In genomic region chr7:47991741-47992311, GRCh38 we compare ENCODE assay signal across 8 cellular contexts. TPM values are rescaled to one million over a fixed set of nuclear protein-coding genes. Genes with fewer than 3 reads are reported as not detected.
DNase-seq lines count a peak whose midpoint lies in the region; ATAC-seq, FAIRE-seq and TF ChIP-seq lines count a peak whose summit lies in the region.

No MANE protein-coding gene starts in this region.

- peaks cover 18% of the 10 kb centered on the region for H3K4me1 Mint-ChIP-seq in CD8-positive, alpha-beta T cell (ENCODE audit: low read depth)

- H3K27me3 Mint-ChIP-seq in CD8-positive, alpha-beta T cell (ENCODE audit: low read depth): no peaks in the 10 kb centered on the region

- no peaks in the 10 kb centered on the region for H3K27me3 ChIP-seq in CD8-positive, alpha-beta T cell (ENCODE audit: insufficient read depth, low read length)
- no peaks in the 10 kb centered on the region for H3K27me3 ChIP-seq in neutrophil
- H3K27me3 ChIP-seq in subcutaneous abdominal adipose tissue (ENCODE audit: control insufficient read depth in 5 of 5, insufficient read depth in 4 of 5, low read length in 5 of 5): no peaks in the 10 kb centered on the region

- no peaks in the 10 kb centered on the region for H3K9me3 ChIP-seq in CD8-positive, alpha-beta T cell (ENCODE audit: low read length)
- H3K9me3 ChIP-seq in neutrophil: no peaks in the 10 kb centered on the region
- H3K9me3 ChIP-seq in subcutaneous abdominal adipose tissue (ENCODE audit: control insufficient read depth in 5 of 5, low read length in 5 of 5): no peaks in the 10 kb centered on the region

- peak; percentile 95 for ATAC-seq in CD8-positive, alpha-beta T cell
- peak; percentile 99 for ATAC-seq in GM19395 (IDR thresholded peaks at IDR 0.05; ENCODE audit: unreplicated experiment)
- peak; percentile 99 for ATAC-seq in HG03520 (IDR thresholded peaks at IDR 0.05; ENCODE audit: unreplicated experiment)

- CTCF ChIA-PET in CD8-positive, alpha-beta T cell (lab: Charles Lee): interaction anchor here (0.6 to 5.0 kb wide), 28 partner anchors 9 to 167 kb away, joined by 3 to 127 read pairs (median 5); partner anchors contain the start of gene SUN3

- H3K4me3 Mint-ChIP-seq in CD8-positive, alpha-beta T cell: peak overlapping the region; percentile 90

- peak; percentile 51 for TF ChIP-seq CTCF in CD8-positive, alpha-beta T cell (IDR thresholded peaks at IDR 0.05)
- TF ChIP-seq CTCF in neutrophil (IDR thresholded peaks at IDR 0.05): peak; percentile 20

- H3K36me3 ChIP-seq in CD8-positive, alpha-beta T cell (ENCODE audit: insufficient read depth, low read length): no peaks in the 10 kb centered on the region
- no peaks in the 10 kb centered on the region for H3K36me3 ChIP-seq in neutrophil
- no peaks in the 10 kb centered on the region for H3K36me3 ChIP-seq in subcutaneous abdominal adipose tissue (ENCODE audit: control insufficient read depth in 5 of 5, insufficient read depth in 5 of 5, low read length in 5 of 5)

- H3K4me3 ChIP-seq in CD8-positive, alpha-beta T cell (ENCODE audit: low read depth, low read length): peak overlapping the region; percentile 96
- peak overlapping the region; percentile 69 to 72 for H3K4me3 ChIP-seq in neutrophil (ENCODE audit: low read depth in 1 of 2, low read length in 1 of 2)
- H3K4me3 ChIP-seq in subcutaneous abdominal adipose tissue (ENCODE audit: low read depth in 1 of 5, low read length in 5 of 5): peak overlapping the region; percentile 62 to 81 (median 72)

- peaks cover 17% of the 10 kb centered on the region for H3K4me1 ChIP-seq in CD8-positive, alpha-beta T cell (ENCODE audit: insufficient read depth, low read length)
- H3K4me1 ChIP-seq in neutrophil (ENCODE audit: control insufficient read depth in 1 of 2, insufficient read depth in 1 of 2, low read depth in 1 of 2, low read length in 1 of 2) (peaks cover 11 to 12% of the 10 kb centered on the region in 2 experiments), subcutaneous abdominal adipose tissue (ENCODE audit: control insufficient read depth in 5 of 5, insufficient read depth in 5 of 5, low read length in 5 of 5) (peaks cover 1 to 11% (median 8%) of the 10 kb centered on the region in 5 donors)

- no peak for FAIRE-seq in RCC 7860 (lab: Jason Lieb, UNC)

- POLR2A ChIA-PET in CD8-positive, alpha-beta T cell (lab: Charles Lee): interaction anchor here (0.6 to 1.8 kb wide), 13 partner anchors 9 to 118 kb away, joined by 3 to 25 read pairs (median 4); partner anchors contain the start of genes HUS1 and UPP1

- H3K9me3 Mint-ChIP-seq in CD8-positive, alpha-beta T cell: no peaks in the 10 kb centered on the region

- H3K9ac ChIP-seq in subcutaneous abdominal adipose tissue (ENCODE audit: low read length in 5 of 5): peak overlapping the region in 4 of 5 donors; percentile 3 to 67 (median 53)

- DNase-seq in CD8-positive, alpha-beta T cell: peak; percentile 73 to 92 (median 85)
- DNase-seq in RCC 7860 (ENCODE audit: low spot score) (peak; percentile 54), activated gamma-delta T cell (lab: John Stamatoyannopoulos, UW) (peak; percentile 69), foreskin melanocyte (peak; percentile 91)

- no peaks in the 10 kb centered on the region for H3K36me3 Mint-ChIP-seq in CD8-positive, alpha-beta T cell

- peak overlapping the region; percentile 72 for H3K27ac ChIP-seq in CD8-positive, alpha-beta T cell (ENCODE audit: low read depth, low read length)
- H3K27ac ChIP-seq in neutrophil (peak overlapping the region; percentile 50), subcutaneous abdominal adipose tissue (ENCODE audit: low read depth, low read length) (peak overlapping the region; percentile 8)

- H3K27ac Mint-ChIP-seq in CD8-positive, alpha-beta T cell: peak overlapping the region; percentile 93

- intact Hi-C loops in CD8-positive, alpha-beta T cell (cut with DNase I, micrococcal nuclease): loop anchor here (1.0 to 5.0 kb wide), 7 partner anchors 10 to 118 kb away; partner anchors contain the start of genes UPP1 (in 2 of the 2), C7orf57 (in 1 of the 2) and HUS1 (in 1 of the 2)

RNA-seq across cellular contexts. Expression of gene HUS1, which starts 12.4 kb away (rescaled TPM):
- total RNA-seq in CD8-positive, alpha-beta T cell: 10 to 100 TPM; 73.4 to 82.9 TPM

RNA-seq across cellular contexts. Expression of gene SUN3, which starts 37.1 kb away (rescaled TPM):
- not detected for total RNA-seq in CD8-positive, alpha-beta T cell

RNA-seq across cellular contexts. Expression of gene C7orf57, which starts 43.5 kb away (rescaled TPM):
- total RNA-seq in CD8-positive, alpha-beta T cell: not detected

RNA-seq across cellular contexts. Expression of gene PKD1L1, which starts 43.6 kb away (rescaled TPM):
- under 1 TPM; 0.03 to 0.08 TPM for total RNA-seq in CD8-positive, alpha-beta T cell

Comparison
In these comparisons a context has a peak if more than half of its experiments do, and no peak if none do; other contexts are left out.
1. Peak in every context shown above with its lines: DNase-seq, ATAC-seq, H3K4me3 ChIP-seq and H3K27ac ChIP-seq.
2. H3K27ac ChIP-seq: peak in every context shown above with its lines; median percentile 72 in CD8-positive, alpha-beta T cell; 50 in neutrophil; 8 in subcutaneous abdominal adipose tissue.